ENCODE assay signal across 15 cellular contexts in the genomic region with DNA sequence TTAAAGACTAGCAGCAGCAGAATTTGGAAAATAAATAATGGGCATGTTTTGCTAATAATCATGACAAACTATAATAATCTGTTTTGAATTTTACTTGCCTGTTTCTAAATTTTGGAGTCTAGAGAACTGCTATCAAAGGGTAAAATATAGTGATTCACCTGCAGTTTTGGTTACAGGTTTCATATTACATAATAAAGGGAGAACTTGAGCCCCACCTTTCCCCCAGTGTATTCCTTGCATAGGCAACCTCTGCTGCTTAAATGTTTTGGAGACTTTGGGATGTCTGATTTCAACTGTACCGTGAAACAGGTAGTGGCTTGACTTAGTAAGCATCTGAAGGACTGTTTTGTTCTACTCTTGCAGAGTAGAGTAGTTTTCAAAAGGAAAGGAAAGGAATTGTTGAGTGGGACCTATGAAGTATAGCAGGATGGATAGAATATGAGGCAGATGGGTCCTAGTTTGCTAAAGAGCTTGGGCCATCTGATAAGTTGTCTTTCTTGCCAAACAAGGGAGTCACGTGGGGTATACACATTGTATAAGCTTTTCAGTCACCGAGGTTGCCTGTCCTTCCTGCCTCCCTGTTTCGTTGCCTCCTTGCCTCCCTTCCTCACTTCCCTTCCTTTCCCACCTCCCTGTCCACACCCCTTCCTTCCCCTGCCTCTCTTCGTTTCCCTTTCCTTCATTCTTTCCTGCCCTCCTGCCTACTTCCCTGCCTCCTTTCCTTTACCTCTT. TPM values are rescaled to one million over a fixed set of nuclear protein-coding genes. Genes with fewer than 3 reads are reported as not detected.
A peak's percentile ranks its signal among the peaks of the same experiment; 100 is the strongest.
DNase-seq lines count a peak whose midpoint lies in the region; ATAC-seq lines count a peak whose summit lies in the region.
"Had no signal": no experiment of that assay in that cellular context is flagged by ENCODE, and none has a peak within 500 bp of the region (broad histone marks: within the 10 kb centered on the region; RNA-seq: fewer than 3 reads in every experiment).

No MANE protein-coding gene starts in this region.

- peak overlapping the region; percentile 59 for H3K27ac Mint-ChIP-seq in activated T-cell treated with anti-CD3 and anti-CD28 coated beads, Interleukin-2, amount 50 U/mL, for 24 hours
- H3K27ac Mint-ChIP-seq in IgD-negative memory B cell: peak overlapping the region in 2 of 3 donors; percentile 10 to 69

- peaks cover 50% of the 10 kb centered on the region for H3K4me1 Mint-ChIP-seq in activated T-cell treated with anti-CD3 and anti-CD28 coated beads, Interleukin-2, amount 50 U/mL, for 24 hours (ENCODE audit: low read depth)
- H3K4me1 Mint-ChIP-seq in activated T-cell treated with anti-CD3 and anti-CD28 coated beads, Interleukin-2, amount 50 U/mL, for 4 hours (ENCODE audit: low read depth): peaks cover 50% of the 10 kb centered on the region
- peaks cover 24 to 35% (median 35%) of the 10 kb centered on the region in 3 donors for H3K4me1 Mint-ChIP-seq in IgD-negative memory B cell

- no peak overlapping the region for H3K4me3 Mint-ChIP-seq in activated T-cell treated with anti-CD3 and anti-CD28 coated beads, Interleukin-2, amount 50 U/mL, for 24 hours
- H3K4me3 Mint-ChIP-seq in activated T-cell treated with anti-CD3 and anti-CD28 coated beads, Interleukin-2, amount 50 U/mL, for 4 hours: no peak overlapping the region
- H3K4me3 Mint-ChIP-seq in IgD-negative memory B cell: peak overlapping the region in 1 of 4 donors; percentile 41

- no peak for ATAC-seq in activated T-cell treated with anti-CD3 and anti-CD28 coated beads, Interleukin-2, amount 50 U/mL, for 4 hours
- peak; percentile 73 for ATAC-seq in esophagus mucosa
- no peak for ATAC-seq in GM21515 (IDR thresholded peaks at IDR 0.05; ENCODE audit: unreplicated experiment)
- ATAC-seq in GM21360 (IDR thresholded peaks at IDR 0.05; ENCODE audit: unreplicated experiment): no peak

- no peaks in the 10 kb centered on the region for H3K9me3 Mint-ChIP-seq in activated T-cell treated with anti-CD3 and anti-CD28 coated beads, Interleukin-2, amount 50 U/mL, for 24 hours
- H3K9me3 Mint-ChIP-seq in activated T-cell treated with anti-CD3 and anti-CD28 coated beads, Interleukin-2, amount 50 U/mL, for 4 hours: no peaks in the 10 kb centered on the region
- H3K9me3 Mint-ChIP-seq in IgD-negative memory B cell: no peaks in the 10 kb centered on the region

- no peak for DNase-seq in activated T-cell treated with anti-CD3 and anti-CD28 coated beads, Interleukin-2, amount 50 U/mL, for 24 hours
- DNase-seq in activated T-cell treated with anti-CD3 and anti-CD28 coated beads, Interleukin-2, amount 50 U/mL, for 4 hours: no peak
- DNase-seq in OCI-M1 (lab: John Stamatoyannopoulos, UW) (peak; percentile 34), NCI-H2029 treated with DMSO at 0.1 percent for 48 hours (lab: John Stamatoyannopoulos, UW) (no peak)
- DNase-seq: GF-D8, GOT3, MM.1S, NCI-H1092 treated with DMSO at 0.1 percent for 48 hours, NCI-H510A treated with DMSO at 0.1 percent for 48 hours, Peyer's patch, Right ventricle myocardium superior had no signal

- peaks cover 4% of the 10 kb centered on the region for H3K36me3 Mint-ChIP-seq in activated T-cell treated with anti-CD3 and anti-CD28 coated beads, Interleukin-2, amount 50 U/mL, for 24 hours (ENCODE audit: low read depth)
- peaks cover 10% of the 10 kb centered on the region for H3K36me3 Mint-ChIP-seq in activated T-cell treated with anti-CD3 and anti-CD28 coated beads, Interleukin-2, amount 50 U/mL, for 4 hours (ENCODE audit: insufficient read depth)
- H3K36me3 Mint-ChIP-seq in IgD-negative memory B cell: peaks cover 11% of the 10 kb centered on the region

- H3K27me3 Mint-ChIP-seq in activated T-cell treated with anti-CD3 and anti-CD28 coated beads, Interleukin-2, amount 50 U/mL, for 24 hours: no peaks in the 10 kb centered on the region
- H3K27me3 Mint-ChIP-seq in activated T-cell treated with anti-CD3 and anti-CD28 coated beads, Interleukin-2, amount 50 U/mL, for 4 hours (ENCODE audit: low read depth): no peaks in the 10 kb centered on the region
- no peaks in the 10 kb centered on the region for H3K27me3 Mint-ChIP-seq in IgD-negative memory B cell

RNA-seq across cellular contexts. Expression of gene CREBRF, which starts 19.2 kb away (rescaled TPM):
- 10 to 100 TPM in 2 of 3 donors, 1 to 10 TPM in 1; 7.2 to 11.7 (median 10.1) TPM for total RNA-seq in activated T-cell treated with anti-CD3 and anti-CD28 coated beads, Interleukin-2, amount 50 U/mL, for 4 hours
- 53.6 TPM for polyA plus RNA-seq in IgD-negative memory B cell
- 6.5 TPM for total RNA-seq in esophagus mucosa
